ENCODE assay signal across 1 cellular context in genomic region chr5:95620030-95620869, GRCh38.
A peak's percentile ranks its signal among the peaks of the same experiment; 100 is the strongest.
TF ChIP-seq lines count a peak whose summit lies in the region.

TSS of gene GPR150 (plus strand) at chr5:95620087. CDS start at chr5:95620276, 189 bp downstream.

TF ChIP-seq in GM12878, 131 proteins besides CTCF, POLR2A, EP300 and RAD21 (continued from another document):
- no peak for TF ChIP-seq CEBPZ (IDR thresholded peaks at IDR 0.05; ENCODE audit: low read depth, low read length)
- no peak for TF ChIP-seq SUZ12 (IDR thresholded peaks at IDR 0.05; ENCODE audit: unreplicated experiment)
- TF ChIP-seq MLLT1 (IDR thresholded peaks at IDR 0.05), result no peak
- no peak for TF ChIP-seq HCFC1 (IDR thresholded peaks at IDR 0.05; ENCODE audit: low read length)
- TF ChIP-seq TCF3 (IDR thresholded peaks at IDR 0.05; ENCODE audit: borderline replicate concordance, insufficient read depth, low read depth, low read length), result peak; percentile 90
- no peak for TF ChIP-seq NR2C2 (IDR thresholded peaks at IDR 0.05; ENCODE audit: borderline replicate concordance, control insufficient read depth, insufficient read length, low read depth)
- TF ChIP-seq BACH1 (IDR thresholded peaks at IDR 0.05; ENCODE audit: borderline replicate concordance), result 0 out of 2 replicates have a peak, but pooled peaks have one; percentile 48
- TF ChIP-seq HDGF (IDR thresholded peaks at IDR 0.05), result no peak
- TF ChIP-seq NR2F1 (conservative IDR thresholded peaks at IDR 0.05), result peak; percentile 85
- TF ChIP-seq LARP7 (IDR thresholded peaks at IDR 0.05), result peak; percentile 87
- no peak for TF ChIP-seq E2F4 (IDR thresholded peaks at IDR 0.05; ENCODE audit: low read depth, low read length)
- no peak for TF ChIP-seq BMI1 (IDR thresholded peaks at IDR 0.05; ENCODE audit: borderline replicate concordance)
- TF ChIP-seq POLR2AphosphoS5 (IDR thresholded peaks at IDR 0.05; ENCODE audit: low read length), result peak; percentile 39; the same call in 1 of the 2 replicates
- TF ChIP-seq SIN3A (IDR thresholded peaks at IDR 0.05; ENCODE audit: low read depth, low read length), result peak; percentile 58; the same call in 1 of the 2 replicates
